In genomic region chr11:67239795-67240574, GRCh38 we compare ENCODE assay signal across 8 cellular contexts. TPM values are rescaled to one million over a fixed set of nuclear protein-coding genes. Genes with fewer than 3 reads are reported as not detected.
A peak's percentile ranks its signal among the peaks of the same experiment; 100 is the strongest.
DNase-seq lines count a peak whose midpoint lies in the region; ATAC-seq and TF ChIP-seq lines count a peak whose summit lies in the region.

No MANE protein-coding gene starts in this region.

- TF ChIP-seq CTCF in fibroblast of the aortic adventitia (IDR thresholded peaks at IDR 0.05; ENCODE audit: insufficient read depth, low read length) (peak; percentile 28), nephron (IDR thresholded peaks at IDR 0.05; ENCODE audit: unreplicated experiment in 3 of 3) (no peak)

- DNase-seq in ELR (ENCODE audit: low read depth) (peak; percentile 99), H7 (peak; percentile 94), M059J (ENCODE audit: low read depth) (peak; percentile 99), fibroblast of the aortic adventitia (ENCODE audit: low read depth) (peak; percentile 98)
- DNase-seq in activated effector memory CD4-positive, alpha-beta T cell treated with anti-CD3 and anti-CD28 coated beads, Interleukin-2, amount 50 U/mL, for 16 hours, result peak; percentile 98
- DNase-seq in stimulated activated naive CD8-positive, alpha-beta T cell treated with anti-CD3 and anti-CD28 coated beads, Interleukin-15, Interleukin-2, amounts not matched to agents 100 U/mL and 50 U/mL, for 24 hours, result peak; percentile 94

- peak; percentile 96 for ATAC-seq in stimulated activated naive CD8-positive, alpha-beta T cell treated with anti-CD3 and anti-CD28 coated beads, Interleukin-15, Interleukin-2, amounts not matched to agents 100 U/mL and 50 U/mL, for 24 hours

- H3K4me3 ChIP-seq in H7 (ENCODE audit: insufficient read depth, low read depth, low read length) (peak overlapping the region; percentile 80), fibroblast of the aortic adventitia (ENCODE audit: low read depth, low read length) (peak overlapping the region; percentile 92)

- no peaks in the 10 kb centered on the region for H3K27me3 ChIP-seq in H7 (ENCODE audit: control insufficient read depth, insufficient read depth, low read length)

- peaks cover 43% of the 10 kb centered on the region for H3K4me1 Mint-ChIP-seq in nephron

- peak overlapping the region; percentile 57 to 98 (median 97) for H3K27ac Mint-ChIP-seq in nephron

- H3K9me3 Mint-ChIP-seq in nephron, result no peaks in the 10 kb centered on the region

- TF ChIP-seq POLR2A in Raji (IDR thresholded peaks at IDR 0.05; ENCODE audit: insufficient read depth, low read depth, low read length), result peak; percentile 99

- H3K4me3 Mint-ChIP-seq in nephron, result peak overlapping the region; percentile 94 to 99 (median 98)

- H3K36me3 Mint-ChIP-seq in nephron (ENCODE audit: low read depth), result peaks cover 32% of the 10 kb centered on the region

- peaks cover 13% of the 10 kb centered on the region for H3K36me3 ChIP-seq in H7 (replicated peaks; ENCODE audit: control insufficient read depth, insufficient read depth, low read length)

- H3K27me3 Mint-ChIP-seq in nephron (ENCODE audit: low read depth), result no peaks in the 10 kb centered on the region

RNA-seq across cellular contexts. Expression of gene GRK2, which starts 26.3 kb away (rescaled TPM):
- 73.8 and 82.1 TPM in 2 replicates for total RNA-seq in H7 (2014; rRNA removed; shearing (Covaris generic))
- total RNA-seq in M059J (2014; rRNA removed; shearing (Covaris generic)), result 21.8 and 39.3 TPM in 2 replicates
- 10.1 and 21.5 TPM in 2 replicates for total RNA-seq in fibroblast of the aortic adventitia (ENCODE audit: low replicate concordance)

RNA-seq across cellular contexts. Expression of gene ANKRD13D, which starts 49.1 kb away (rescaled TPM):
- total RNA-seq in H7 (2014; rRNA removed; shearing (Covaris generic)), result 29.1 and 32.2 TPM in 2 replicates
- total RNA-seq in M059J (2014; rRNA removed; shearing (Covaris generic)), result 9.8 and 14.9 TPM in 2 replicates
- total RNA-seq in fibroblast of the aortic adventitia (ENCODE audit: low replicate concordance), result 12.1 and 25.3 TPM in 2 replicates

Comparison
In these comparisons a context has a peak if more than half of its experiments do, and no peak if none do; other contexts are left out.
1. Peak in every context shown above with its lines: DNase-seq, ATAC-seq and H3K4me3 ChIP-seq.